1 cellular context compared by ENCODE assay signal in the genomic region with DNA sequence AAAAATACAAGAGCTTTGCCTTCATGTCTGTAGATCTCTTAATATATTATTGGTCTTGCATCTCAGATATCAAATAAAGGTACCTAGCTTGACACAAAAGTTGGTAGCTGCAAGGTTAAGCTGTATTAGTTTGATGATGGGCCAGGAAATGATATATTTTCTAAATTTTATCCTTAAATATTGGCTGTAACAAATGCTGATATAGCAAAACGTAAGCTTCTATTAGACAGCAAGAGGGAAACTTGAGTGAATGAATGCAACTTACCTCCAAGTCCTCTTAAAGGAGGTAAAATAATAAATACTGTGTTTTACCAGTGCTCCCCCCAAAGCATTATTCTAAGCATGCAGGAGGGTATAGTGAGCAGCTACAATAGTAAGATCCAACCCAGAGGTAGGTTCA. TPM values are rescaled to one million over a fixed set of nuclear protein-coding genes. Genes with fewer than 3 reads are reported as not detected.
"Had no signal": no experiment of that assay in that cellular context is flagged by ENCODE, and none has a peak within 500 bp of the region (broad histone marks: within the 10 kb centered on the region; RNA-seq: fewer than 3 reads in every experiment).

No MANE protein-coding gene starts in this region.

RNA-seq across cellular contexts. Expression of a gene that starts 4.2 kb away (rescaled TPM):
- total RNA-seq: natural killer cell treated with Interleukin-12 subunit alpha and Interleukin-12 subunit beta and Interleukin-15 and Interleukin-18, amount 100 ng/mL, for 72 hours had no signal
